8 cellular contexts compared by ENCODE assay signal in the genomic region with DNA sequence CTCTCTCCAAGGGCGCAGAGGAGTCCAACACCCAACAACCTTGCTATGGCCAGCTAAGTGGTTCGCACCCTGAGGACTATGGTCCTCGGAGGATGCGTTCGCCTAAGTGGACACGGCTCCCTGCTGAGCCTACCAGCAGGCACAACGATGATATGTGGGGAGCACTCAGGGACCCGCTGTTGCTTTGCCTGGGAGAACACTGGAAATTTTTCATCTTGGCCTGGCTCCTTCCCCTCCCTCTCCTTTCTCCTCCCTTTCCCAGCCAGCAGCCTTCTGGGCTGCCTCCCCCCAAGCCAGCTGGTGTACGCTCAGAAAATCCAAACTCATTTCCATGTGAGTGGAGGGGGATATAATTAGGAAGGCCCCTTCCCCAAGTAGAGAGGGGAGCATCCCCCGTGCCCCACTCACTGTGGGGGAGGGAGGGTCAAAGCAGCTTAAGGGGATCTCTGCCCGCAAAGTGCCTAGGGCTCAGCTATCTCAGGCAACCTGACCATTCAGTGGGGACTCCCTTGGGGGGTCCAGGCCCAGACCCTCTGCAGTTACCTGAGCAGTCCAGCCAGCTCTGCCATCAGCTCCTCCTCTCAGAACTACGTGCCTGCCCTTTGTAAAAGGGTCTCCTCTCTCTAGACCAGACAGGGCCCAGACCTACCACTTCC. TPM values are rescaled to one million over a fixed set of nuclear protein-coding genes. Genes with fewer than 3 reads are reported as not detected.
DNase-seq lines count a peak whose midpoint lies in the region; ATAC-seq and TF ChIP-seq lines count a peak whose summit lies in the region.

No MANE protein-coding gene starts in this region.

- H3K27ac Mint-ChIP-seq in activated CD4-positive, alpha-beta T cell treated with anti-CD3 and anti-CD28 coated beads, Interleukin-2, amount 10 ng/mL, durations not matched to agents 24 days and 14 days = peak overlapping the region; percentile 86
- H3K27ac Mint-ChIP-seq in activated naive CD4-positive, alpha-beta T cell treated with anti-CD3 and anti-CD28 coated beads, Interleukin-2, amount 50 U/mL, for 72 hours = peak overlapping the region; percentile 62 to 77

- peaks cover 73% of the 10 kb centered on the region for H3K4me1 Mint-ChIP-seq in activated CD4-positive, alpha-beta T cell treated with anti-CD3 and anti-CD28 coated beads, Interleukin-2, amount 10 ng/mL, durations not matched to agents 24 days and 14 days

- peak overlapping the region; percentile 49 for H3K9ac ChIP-seq in iPS-18a (ENCODE audit: low read length)

- H3K9me3 ChIP-seq in iPS-18a (ENCODE audit: control insufficient read depth, low read depth, low read length) = no peaks in the 10 kb centered on the region
- H3K9me3 ChIP-seq in suprapubic skin = no peaks in the 10 kb centered on the region

- H3K27ac ChIP-seq in iPS-18a (ENCODE audit: low read length) (no peak overlapping the region), suprapubic skin (peak overlapping the region; percentile 42)

- H3K27me3 ChIP-seq in iPS-18a (ENCODE audit: control insufficient read depth, insufficient read depth, low read length) = peaks cover 17% of the 10 kb centered on the region
- peaks cover 23% of the 10 kb centered on the region for H3K27me3 ChIP-seq in suprapubic skin

- no peak for TF ChIP-seq CTCF in suprapubic skin (IDR thresholded peaks at IDR 0.05)

- H3K9me3 Mint-ChIP-seq in activated CD4-positive, alpha-beta T cell treated with anti-CD3 and anti-CD28 coated beads, Interleukin-2, amount 10 ng/mL, durations not matched to agents 24 days and 14 days = no peaks in the 10 kb centered on the region
- no peaks in the 10 kb centered on the region for H3K9me3 Mint-ChIP-seq in activated naive CD4-positive, alpha-beta T cell treated with anti-CD3 and anti-CD28 coated beads, Interleukin-2, amount 50 U/mL, for 72 hours

- no peak for DNase-seq in activated CD4-positive, alpha-beta T cell treated with anti-CD3 and anti-CD28 coated beads, Interleukin-2, amount 10 ng/mL, durations not matched to agents 24 days and 14 days
- no peak for DNase-seq in activated CD4-positive, alpha-beta T cell treated with anti-CD3 and anti-CD28 coated beads, Interleukin-2, amount 50 U/mL, for 4 hours
- DNase-seq in activated naive CD4-positive, alpha-beta T cell treated with anti-CD3 and anti-CD28 coated beads, Interleukin-2, amount 50 U/mL, for 72 hours (ENCODE audit: low spot score in 2 of 2) = no peak
- no peak for DNase-seq in suprapubic skin (ENCODE audit: low spot score in 2 of 2)
- DNase-seq in NOMO-1 treated with dmso at 0.1 percent for 144 hours (lab: John Stamatoyannopoulos, UW; ENCODE audit: unreplicated experiment) = no peak
- DNase-seq in GM19238 (ENCODE audit: insufficient read length, low spot score) = no peak

- no peaks in the 10 kb centered on the region for H3K36me3 ChIP-seq in iPS-18a (ENCODE audit: control insufficient read depth, low read depth, low read length)
- H3K36me3 ChIP-seq in suprapubic skin = no peaks in the 10 kb centered on the region

- H3K4me1 ChIP-seq in iPS-18a (ENCODE audit: control insufficient read depth, low read depth, low read length) (peaks cover 9% of the 10 kb centered on the region), suprapubic skin (peaks cover 26% of the 10 kb centered on the region)

- H3K27me3 Mint-ChIP-seq in activated CD4-positive, alpha-beta T cell treated with anti-CD3 and anti-CD28 coated beads, Interleukin-2, amount 10 ng/mL, durations not matched to agents 24 days and 14 days = no peaks in the 10 kb centered on the region

- no peak for ATAC-seq in activated naive CD4-positive, alpha-beta T cell treated with anti-CD3 and anti-CD28 coated beads, Interleukin-2, amount 50 U/mL, for 72 hours
- no peak for ATAC-seq in GM18498 (IDR thresholded peaks at IDR 0.05; ENCODE audit: unreplicated experiment)

- peaks cover 27% of the 10 kb centered on the region for H3K36me3 Mint-ChIP-seq in activated CD4-positive, alpha-beta T cell treated with anti-CD3 and anti-CD28 coated beads, Interleukin-2, amount 10 ng/mL, durations not matched to agents 24 days and 14 days (ENCODE audit: low read depth)
- peaks cover 19 to 26% of the 10 kb centered on the region in 2 donors for H3K36me3 Mint-ChIP-seq in activated naive CD4-positive, alpha-beta T cell treated with anti-CD3 and anti-CD28 coated beads, Interleukin-2, amount 50 U/mL, for 72 hours

- H3K4me3 ChIP-seq in iPS-18a (ENCODE audit: low read length) (peak overlapping the region; percentile 69), suprapubic skin (peak overlapping the region; percentile 87)

- intact Hi-C loops in activated CD4-positive, alpha-beta T cell treated with anti-CD3 and anti-CD28 coated beads, Interleukin-2, amount 10 ng/mL, durations not matched to agents 24 days and 14 days (cut with micrococcal nuclease) = loop anchor here (10.0 kb wide), 1 partner anchor 110 kb away; a partner anchor contains a TSS

- TF ChIP-seq POLR2A in suprapubic skin (IDR thresholded peaks at IDR 0.05) = no peak

- H3K4me3 Mint-ChIP-seq in activated CD4-positive, alpha-beta T cell treated with anti-CD3 and anti-CD28 coated beads, Interleukin-2, amount 10 ng/mL, durations not matched to agents 24 days and 14 days = peak overlapping the region; percentile 89

- WGBS in suprapubic skin = 56% methylated on average over 10 of the region's 12 CpGs

- TF ChIP-seq EP300 in suprapubic skin (IDR thresholded peaks at IDR 0.05) = no peak

RNA-seq across cellular contexts. Expression of a gene that starts 0.6 kb away (rescaled TPM):
- 88.0 and 89.6 TPM in 2 replicates for total RNA-seq in activated CD4-positive, alpha-beta T cell treated with anti-CD3 and anti-CD28 coated beads, Interleukin-2, amount 10 ng/mL, durations not matched to agents 24 days and 14 days
- 10 to 100 TPM; 47.8 to 53.6 TPM for total RNA-seq in activated naive CD4-positive, alpha-beta T cell treated with anti-CD3 and anti-CD28 coated beads, Interleukin-2, amount 50 U/mL, for 72 hours
- total RNA-seq in suprapubic skin = 10 to 100 TPM; 10.1 to 31.4 (median 18.0) TPM

RNA-seq across cellular contexts. Expression of a gene that starts 26.6 kb away (rescaled TPM):
- total RNA-seq in activated CD4-positive, alpha-beta T cell treated with anti-CD3 and anti-CD28 coated beads, Interleukin-2, amount 10 ng/mL, durations not matched to agents 24 days and 14 days = 53.5 and 62.1 TPM in 2 replicates
- 10 to 100 TPM; 43.3 to 50.4 TPM for total RNA-seq in activated naive CD4-positive, alpha-beta T cell treated with anti-CD3 and anti-CD28 coated beads, Interleukin-2, amount 50 U/mL, for 72 hours
- total RNA-seq in suprapubic skin = 10 to 100 TPM; 32.2 to 74.2 (median 62.8) TPM
